ENCODE assay signal across 8 cellular contexts in the genomic region with DNA sequence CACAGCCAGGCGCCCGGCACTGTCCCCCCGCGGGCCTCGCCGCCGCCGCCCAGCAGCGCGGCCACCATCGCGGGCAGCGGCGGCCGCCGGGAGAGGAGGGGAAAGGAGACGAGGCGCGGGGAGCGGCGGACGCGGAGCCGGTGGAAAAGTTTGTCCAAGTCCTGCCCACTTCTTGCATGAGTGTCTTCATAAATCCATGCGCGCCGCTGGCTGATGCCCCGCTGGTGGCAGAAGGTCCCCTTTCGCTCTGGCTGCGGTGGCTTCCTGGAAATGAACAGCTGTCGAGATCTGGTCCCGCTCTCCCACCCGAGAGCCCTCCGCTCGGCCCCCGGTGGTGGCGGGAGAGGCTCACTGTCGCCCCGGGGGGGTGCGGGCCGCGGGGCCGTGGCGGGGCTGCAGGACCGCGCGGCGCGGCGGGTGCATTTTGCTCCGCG. TPM values are rescaled to one million over a fixed set of nuclear protein-coding genes. Genes with fewer than 3 reads are reported as not detected.
DNase-seq lines count a peak whose midpoint lies in the region; ATAC-seq, FAIRE-seq and TF ChIP-seq lines count a peak whose summit lies in the region.

No MANE protein-coding gene starts in this region.

- CTCF ChIA-PET in HEK293 (lab: Yijun Ruan, JAX), result interaction anchor here (0.5 to 4.1 kb wide), 7 partner anchors 9 to 530 kb away, joined by 3 to 15 read pairs (median 3); no protein-coding TSS in a partner anchor
- CTCF ChIA-PET in OCI-LY7 (lab: Charles Lee; ENCODE audit: unreplicated experiment), result no interaction called here

- 1% methylated on average over 14 to 52 of the region's 52 CpGs; no CpG with 5 or more reads in 1 of the 5 donors for WGBS in spleen, 5 donors

- H3K27ac ChIP-seq in DND-41 (ENCODE audit: low read length) (peak overlapping the region; percentile 83), HEK293 (ENCODE audit: extremely low read depth, low read depth, low read length) (peak overlapping the region; percentile 99), OCI-LY7 (ENCODE audit: low read depth, low read length, poor library complexity, severe bottlenecking) (no peak overlapping the region), astrocyte (ENCODE audit: low read depth, low read length) (no peak overlapping the region), iPS-18a (ENCODE audit: low read length) (no peak overlapping the region), spleen (peak overlapping the region; percentile 42 to 91 (median 86))

- peaks cover 11% of the 10 kb centered on the region for H3K9me3 Mint-ChIP-seq in astrocyte (ENCODE audit: unreplicated experiment)

- DNase-seq in DND-41, result peak; percentile 70
- no peak for DNase-seq in OCI-LY7 (ENCODE audit: low spot score)
- peak; percentile 47 for DNase-seq in astrocyte (ENCODE audit: low read depth)
- DNase-seq in spleen, result peak; percentile 85
- no peak for DNase-seq in NCI-H187 treated with DMSO at 0.1 percent for 48 hours (lab: John Stamatoyannopoulos, UW)
- no peak for DNase-seq in NCI-H524 treated with DMSO at 0.1 percent for 48 hours (lab: John Stamatoyannopoulos, UW)

- H3K9me3 ChIP-seq in DND-41 (ENCODE audit: insufficient read depth, low read length, severe bottlenecking) (peaks cover 3% of the 10 kb centered on the region), HEK293 (ENCODE audit: control insufficient read depth, insufficient read depth, low read depth, low read length) (no peaks in the 10 kb centered on the region), OCI-LY7 (ENCODE audit: low read length) (no peaks in the 10 kb centered on the region), astrocyte (ENCODE audit: insufficient read depth, low read depth, low read length) (no peaks in the 10 kb centered on the region), iPS-18a (ENCODE audit: control insufficient read depth, low read depth, low read length) (no peaks in the 10 kb centered on the region), spleen (peaks cover 0 to 2% (median 0%) of the 10 kb centered on the region in 8 donors)

- no peak for TF ChIP-seq CTCF in DND-41 (IDR thresholded peaks at IDR 0.05; ENCODE audit: borderline replicate concordance, extremely low read depth, low read length, poor library complexity, severe bottlenecking)
- no peak for TF ChIP-seq CTCF in HEK293 (tag by site-specific recombination; IDR thresholded peaks at IDR 0.05)
- no peak for TF ChIP-seq CTCF in OCI-LY7 (conservative IDR thresholded peaks at IDR 0.05; ENCODE audit: low read length)
- TF ChIP-seq CTCF in astrocyte (IDR thresholded peaks at IDR 0.05; ENCODE audit: insufficient read depth, low read depth, low read length), result no peak
- no peak for TF ChIP-seq CTCF in spleen (IDR thresholded peaks at IDR 0.05 in 8 of 11, conservative IDR thresholded peaks at IDR 0.05 in 3 of 11)

- H3K27ac Mint-ChIP-seq in astrocyte (ENCODE audit: unreplicated experiment), result no peak overlapping the region

- FAIRE-seq in astrocyte (lab: Jason Lieb, UNC), result no peak

- peaks cover 7% of the 10 kb centered on the region for H3K4me1 Mint-ChIP-seq in astrocyte (ENCODE audit: low read depth, unreplicated experiment)

- no peaks in the 10 kb centered on the region for H3K36me3 Mint-ChIP-seq in astrocyte (ENCODE audit: low read depth, unreplicated experiment)

- H3K9ac ChIP-seq in DND-41 (ENCODE audit: low read depth, low read length), result peak overlapping the region; percentile 81
- peak overlapping the region; percentile 74 for H3K9ac ChIP-seq in astrocyte (ENCODE audit: low read length)
- H3K9ac ChIP-seq in iPS-18a (ENCODE audit: low read length), result peak overlapping the region; percentile 66

- H3K27me3 Mint-ChIP-seq in astrocyte (ENCODE audit: low read depth, unreplicated experiment), result peaks cover 30% of the 10 kb centered on the region

- POLR2A ChIA-PET in HEK293 (lab: Yijun Ruan, JAX) (interaction anchor here (0.5 to 2.4 kb wide), 9 partner anchors 14 to 689 kb away, joined by 3 to 19 read pairs (median 4); no protein-coding TSS in a partner anchor), OCI-LY7 (lab: Charles Lee) (no interaction called here)

- H3K27me3 ChIP-seq in DND-41 (ENCODE audit: insufficient read depth, low read length, poor library complexity) (no peaks in the 10 kb centered on the region), astrocyte (ENCODE audit: insufficient read depth, low read length) (peaks cover 32% of the 10 kb centered on the region), iPS-18a (ENCODE audit: control insufficient read depth, insufficient read depth, low read length) (peaks cover 54% of the 10 kb centered on the region), spleen (replicated peaks in 1 of 7) (peaks cover 0 to 58% (median 21%) of the 10 kb centered on the region in 7 donors)

- H3K36me3 ChIP-seq in DND-41 (ENCODE audit: insufficient read depth, low read length) (no peaks in the 10 kb centered on the region; the same call in 1 of the 2 replicates), HEK293 (ENCODE audit: control insufficient read depth in 2 of 2, insufficient read depth in 1 of 2, low read length in 2 of 2) (no peaks in the 10 kb centered on the region), OCI-LY7 (ENCODE audit: insufficient read depth, low read length) (no peaks in the 10 kb centered on the region), astrocyte (ENCODE audit: insufficient read depth, low read length) (no peaks in the 10 kb centered on the region), iPS-18a (ENCODE audit: control insufficient read depth, low read depth, low read length) (no peaks in the 10 kb centered on the region), spleen (no peaks in the 10 kb centered on the region)

- no peaks in the 10 kb centered on the region for H3K9me2 ChIP-seq in OCI-LY7 (ENCODE audit: insufficient read depth, low read length)

- H3K79me2 ChIP-seq in DND-41 (ENCODE audit: insufficient read depth, low read length) (peaks cover 3% of the 10 kb centered on the region), OCI-LY7 (ENCODE audit: insufficient read depth, low read depth, low read length) (no peaks in the 10 kb centered on the region), astrocyte (ENCODE audit: insufficient read depth, low read length) (no peaks in the 10 kb centered on the region)

- peak; percentile 12 for ATAC-seq in DND-41 (ENCODE audit: insufficient read depth, low read depth)

- BruUV-seq in OCI-LY7 (replicated peaks; lab: Mats Ljungman, UMichigan), result no TSS peak

- intact Hi-C loops in OCI-LY7 (cut with micrococcal nuclease; ENCODE audit: unreplicated experiment), result no loop called here
- intact Hi-C loops in spleen (cut with DNase I; ENCODE audit: low total_unique reads), result no loop called here

- peak overlapping the region; percentile 47 to 68; a peak in 3 of 4 replicates for H3K4me3 ChIP-seq in DND-41 (ENCODE audit: low read depth in 1 of 2, low read length in 2 of 2)
- H3K4me3 ChIP-seq in HEK293 (ENCODE audit: low read depth, low read length), result peak overlapping the region; percentile 77
- peak overlapping the region; percentile 70 for H3K4me3 ChIP-seq in OCI-LY7 (ENCODE audit: low read depth, low read length, poor library complexity, severe bottlenecking)
- H3K4me3 ChIP-seq in astrocyte (ENCODE audit: insufficient read depth, low read depth, low read length), result peak overlapping the region; percentile 71
- H3K4me3 ChIP-seq in iPS-18a (ENCODE audit: low read length), result peak overlapping the region; percentile 78
- peak overlapping the region; percentile 70 to 99 (median 92) for H3K4me3 ChIP-seq in spleen

- H2AFZ ChIP-seq in DND-41 (ENCODE audit: low read depth, low read length), result peak overlapping the region; percentile 67
- H2AFZ ChIP-seq in OCI-LY7 (ENCODE audit: low read length), result no peak overlapping the region
- peak overlapping the region; percentile 98 for H2AFZ ChIP-seq in astrocyte (ENCODE audit: low read depth, low read length)

- H3K4me2 ChIP-seq in DND-41 (ENCODE audit: insufficient read depth, low read length) (peak overlapping the region; percentile 98), OCI-LY7 (ENCODE audit: low read length) (peak overlapping the region; percentile 95), astrocyte (ENCODE audit: low read length) (peak overlapping the region; percentile 90)

- H3K4me1 ChIP-seq in DND-41 (ENCODE audit: insufficient read depth, low read length) (peaks cover 26% of the 10 kb centered on the region), HEK293 (ENCODE audit: control insufficient read depth, insufficient read depth, low read length) (peaks cover 20% of the 10 kb centered on the region), OCI-LY7 (ENCODE audit: insufficient read depth, low read length, poor library complexity, severe bottlenecking) (peaks cover 4% of the 10 kb centered on the region), astrocyte (ENCODE audit: insufficient read depth, low read length) (no peaks in the 10 kb centered on the region), iPS-18a (ENCODE audit: control insufficient read depth, low read depth, low read length) (peaks cover 46% of the 10 kb centered on the region), spleen (peaks cover 7 to 44% (median 30%) of the 10 kb centered on the region in 6 donors)

- H4K20me1 ChIP-seq in DND-41 (ENCODE audit: insufficient read depth, low read length) (peaks cover 12% of the 10 kb centered on the region), OCI-LY7 (ENCODE audit: insufficient read depth, low read length) (no peaks in the 10 kb centered on the region), astrocyte (ENCODE audit: insufficient read depth, low read length) (no peaks in the 10 kb centered on the region)

- H3K4me3 Mint-ChIP-seq in astrocyte (ENCODE audit: unreplicated experiment), result peak overlapping the region; percentile 83

- no peak for TF ChIP-seq POLR2A in spleen (IDR thresholded peaks at IDR 0.05)

TF ChIP-seq in HEK293, 187 proteins besides CTCF, POLR2A, EP300 and RAD21 (continues in another document):
- TF ChIP-seq YY2 (tag by site-specific recombination; IDR thresholded peaks at IDR 0.05), result no peak
- TF ChIP-seq, protein P1, sequence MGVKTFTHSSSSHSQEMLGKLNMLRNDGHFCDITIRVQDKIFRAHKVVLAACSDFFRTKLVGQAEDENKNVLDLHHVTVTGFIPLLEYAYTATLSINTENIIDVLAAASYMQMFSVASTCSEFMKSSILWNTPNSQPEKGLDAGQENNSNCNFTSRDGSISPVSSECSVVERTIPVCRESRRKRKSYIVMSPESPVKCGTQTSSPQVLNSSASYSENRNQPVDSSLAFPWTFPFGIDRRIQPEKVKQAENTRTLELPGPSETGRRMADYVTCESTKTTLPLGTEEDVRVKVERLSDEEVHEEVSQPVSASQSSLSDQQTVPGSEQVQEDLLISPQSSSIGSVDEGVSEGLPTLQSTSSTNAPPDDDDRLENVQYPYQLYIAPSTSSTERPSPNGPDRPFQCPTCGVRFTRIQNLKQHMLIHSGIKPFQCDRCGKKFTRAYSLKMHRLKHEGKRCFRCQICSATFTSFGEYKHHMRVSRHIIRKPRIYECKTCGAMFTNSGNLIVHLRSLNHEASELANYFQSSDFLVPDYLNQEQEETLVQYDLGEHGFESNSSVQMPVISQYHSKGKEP (tag by site-specific recombination; IDR thresholded peaks at IDR 0.05), result no peak
- TF ChIP-seq ZIC2 (tag by site-specific recombination; IDR thresholded peaks at IDR 0.05), result peak; percentile 11; the same call in 1 of the 2 replicates
- no peak for TF ChIP-seq ZNF747 (tag by site-specific recombination; IDR thresholded peaks at IDR 0.05)
- TF ChIP-seq ZNF600 (tag by site-specific recombination; IDR thresholded peaks at IDR 0.05), result no peak

RNA-seq across cellular contexts. Expression of a gene that starts 0.6 kb away (rescaled TPM):
- total RNA-seq in OCI-LY7 (2014; rRNA removed; shearing (Covaris generic)), result 0.23 TPM in 1 of 2 replicates, not detected in the other
- total RNA-seq in OCI-LY7 (2022) (not detected in 2 replicates), astrocyte (4.3 and 5.1 TPM in 2 replicates), spleen (10 to 100 TPM in 1 of 7 donors, 1 to 10 TPM in 6; 2.0 to 13.2 (median 6.9) TPM)
- 1 to 10 TPM; 2.0 to 7.2 (median 2.3) TPM for polyA plus RNA-seq in spleen

Comparison
In these comparisons a context has a peak if more than half of its experiments do, and no peak if none do; other contexts are left out.
1. DNase-seq: peak in DND-41 (single experiment), astrocyte (single experiment) and spleen (single experiment); none in OCI-LY7 (single experiment), NCI-H187 treated with DMSO at 0.1 percent for 48 hours (single experiment) and NCI-H524 treated with DMSO at 0.1 percent for 48 hours (single experiment).
2. H3K27ac ChIP-seq: peak in DND-41 (single experiment), HEK293 (single experiment) and spleen (8 of 8); none in OCI-LY7 (single experiment), astrocyte (single experiment) and iPS-18a (single experiment).
3. Peak in every context shown above with its lines, with median percentiles within 50 percentile points of each other: H3K4me2 ChIP-seq, H3K4me3 ChIP-seq and H3K9ac ChIP-seq.